Comparison of ENCODE assay signal across 11 cellular contexts in genomic region chr14:93234798-93235197, GRCh38. TPM values are rescaled to one million over a fixed set of nuclear protein-coding genes. Genes with fewer than 3 reads are reported as not detected.
DNase-seq lines count a peak whose midpoint lies in the region; ATAC-seq, FAIRE-seq and TF ChIP-seq lines count a peak whose summit lies in the region.
"Had no signal": no experiment of that assay in that cellular context is flagged by ENCODE, and none has a peak within 500 bp of the region (broad histone marks: within the 10 kb centered on the region; RNA-seq: fewer than 3 reads in every experiment).

No MANE protein-coding gene starts in this region.

- H3K27me3 ChIP-seq in mesendoderm (ENCODE audit: insufficient read depth, low read length, poor library complexity) (no peaks in the 10 kb centered on the region), small intestine (ENCODE audit: control insufficient read depth in 2 of 2, insufficient read depth in 2 of 2, low read length in 2 of 2) (no peaks in the 10 kb centered on the region)

- no peak overlapping the region for H3K23ac ChIP-seq in mesendoderm (ENCODE audit: low read length)

- H3K9me3 ChIP-seq in small intestine (ENCODE audit: control insufficient read depth, low read depth) = no peaks in the 10 kb centered on the region

- no peak overlapping the region for H3K4ac ChIP-seq in mesendoderm (ENCODE audit: low read depth, low read length)

- no peak overlapping the region for H2BK15ac ChIP-seq in mesendoderm (replicated peaks; ENCODE audit: low read depth)

- no peak overlapping the region for H4K5ac ChIP-seq in mesendoderm (ENCODE audit: low read length)

- no peaks in the 10 kb centered on the region for H3K79me1 ChIP-seq in mesendoderm (ENCODE audit: low read length)

- H3K36me3 ChIP-seq in mesendoderm (ENCODE audit: control insufficient read depth, insufficient read depth, low read length) (no peaks in the 10 kb centered on the region), small intestine (ENCODE audit: control insufficient read depth in 2 of 2, insufficient read depth in 2 of 2, low read length in 2 of 2) (peaks cover 0 to under 1% of the 10 kb centered on the region in 2 donors)

- H2AK5ac ChIP-seq in mesendoderm (ENCODE audit: low read length) = no peak overlapping the region

- no peaks in the 10 kb centered on the region for H3K79me2 ChIP-seq in mesendoderm (ENCODE audit: control insufficient read depth, insufficient read depth, low read length)

- H3K4me3 ChIP-seq in cardiac fibroblast (replicated peaks in 1 of 2; ENCODE audit: low read depth in 2 of 2, low read length in 2 of 2) (no peak overlapping the region), mesendoderm (ENCODE audit: low read length) (no peak overlapping the region), small intestine (ENCODE audit: low read depth in 1 of 2, low read length in 2 of 2) (no peak overlapping the region)

- H3K56ac ChIP-seq in mesendoderm (ENCODE audit: low read length) = no peak overlapping the region

- H3K4me2 ChIP-seq in mesendoderm (ENCODE audit: low read length) = no peak overlapping the region

- no peak overlapping the region for H2BK120ac ChIP-seq in mesendoderm (ENCODE audit: low read depth, low read length)

- TF ChIP-seq CTCF in cardiac fibroblast (IDR thresholded peaks at IDR 0.05; ENCODE audit: low read depth, low read length) = no peak

- DNase-seq in ELF-1 (ENCODE audit: low read depth, low spot score) (peak; percentile 57), NCI-H2227 (lab: John Stamatoyannopoulos, UW; ENCODE audit: unreplicated experiment) (peak; percentile 23), cardiac fibroblast (ENCODE audit: low read depth in 2 of 2) (peak; percentile 57 to 83), mesendoderm (peak; percentile 36), small intestine (no peak)
- DNase-seq in activated CD4-positive, CD25-positive, alpha-beta regulatory T cell (lab: John Stamatoyannopoulos, UW) = no peak
- DNase-seq: cerebellar nuclear complex, naive B cell, NCI-H2029 had no signal

- H3K27ac ChIP-seq in mesendoderm (ENCODE audit: low read depth, low read length) = no peak overlapping the region
- no peak overlapping the region for H3K27ac ChIP-seq in small intestine (ENCODE audit: low read depth in 1 of 2, low read length in 1 of 2)

- no peak overlapping the region for H3K9ac ChIP-seq in mesendoderm (ENCODE audit: low read length)

- WGBS in mesendoderm (ENCODE audit: extremely low coverage, insufficient coverage, low lambda C conversion rate) = no CpG with 5 or more reads among the region's 10 CpGs
- 50 to 53% (median 53%) methylated on average over 10 of the region's 10 CpGs for WGBS in small intestine, 3 donors

- no peak for FAIRE-seq in small intestine (lab: Jason Lieb, UNC)

- no peak for ATAC-seq in HG02870 (IDR thresholded peaks at IDR 0.05; ENCODE audit: unreplicated experiment)
- ATAC-seq in HG02798 (IDR thresholded peaks at IDR 0.05; ENCODE audit: poor library complexity, unreplicated experiment) = no peak

- H3K4me1 ChIP-seq in mesendoderm (ENCODE audit: control insufficient read depth, low read depth, low read length) (no peaks in the 10 kb centered on the region), small intestine (ENCODE audit: control insufficient read depth in 2 of 2, insufficient read depth in 1 of 2, low read depth in 1 of 2, low read length in 1 of 2) (peaks cover 0 to 2% of the 10 kb centered on the region in 2 donors)

- no peak overlapping the region for H4K8ac ChIP-seq in mesendoderm (ENCODE audit: low read depth, low read length)

- no peak overlapping the region for H3K18ac ChIP-seq in mesendoderm (ENCODE audit: low read length)

- H2BK5ac ChIP-seq in mesendoderm (ENCODE audit: low read length) = no peak overlapping the region

RNA-seq across cellular contexts. Expression of gene UBR7, which starts 27.7 kb away (rescaled TPM):
- 23.3 TPM for polyA plus RNA-seq in mesendoderm (2013, experiment 1 of 2)
- polyA plus RNA-seq in mesendoderm (2013, experiment 2 of 2) = 24.0 TPM
- 10 to 100 TPM; 12.7 to 14.5 (median 13.2) TPM for polyA plus RNA-seq in small intestine

RNA-seq across cellular contexts. Expression of gene GON7, which starts 27.9 kb away (rescaled TPM):
- 14.1 TPM for polyA plus RNA-seq in mesendoderm (2013, experiment 1 of 2)
- polyA plus RNA-seq in mesendoderm (2013, experiment 2 of 2) = 12.2 TPM
- 10 to 100 TPM; 28.2 to 43.2 (median 30.5) TPM for polyA plus RNA-seq in small intestine

RNA-seq across cellular contexts. Expression of gene LYSET, which starts 49.7 kb away (rescaled TPM):
- polyA plus RNA-seq in mesendoderm (2013, experiment 1 of 2) = 31.1 TPM
- 29.8 TPM for polyA plus RNA-seq in mesendoderm (2013, experiment 2 of 2)
- 10 to 100 TPM; 26.2 to 28.0 (median 27.6) TPM for polyA plus RNA-seq in small intestine

RNA-seq across cellular contexts. Expression of gene MOAP1, which starts 50.1 kb away (rescaled TPM):
- polyA plus RNA-seq in mesendoderm (2013, experiment 1 of 2) = 8.7 TPM
- 8.4 TPM for polyA plus RNA-seq in mesendoderm (2013, experiment 2 of 2)
- 10 to 100 TPM; 14.5 to 25.0 (median 22.4) TPM for polyA plus RNA-seq in small intestine

Comparison
In these comparisons a context has a peak if more than half of its experiments do, and no peak if none do; other contexts are left out.
1. DNase-seq: peak in ELF-1 (single experiment), NCI-H2227 (single experiment), cardiac fibroblast (2 of 2) and mesendoderm (single experiment); none in activated CD4-positive, CD25-positive, alpha-beta regulatory T cell (0 of 4) and small intestine (single experiment).